Comparison of ENCODE assay signal across 23 cellular contexts in genomic region chr16:4610011-4611005, GRCh38. TPM values are rescaled to one million over a fixed set of nuclear protein-coding genes. Genes with fewer than 3 reads are reported as not detected.
"Had no signal": no experiment of that assay in that cellular context is flagged by ENCODE, and none has a peak within 500 bp of the region (broad histone marks: within the 10 kb centered on the region; RNA-seq: fewer than 3 reads in every experiment).

No MANE protein-coding gene starts in this region.

- H3K27me3 ChIP-seq: colonic mucosa, esophagus squamous epithelium, gastrocnemius medialis, neutrophil, pancreas, right lobe of liver, upper lobe of right lung had no signal

- H3K4me1 Mint-ChIP-seq: activated T-helper 17 cell treated with anti-CD3 and anti-CD28 coated beads, Interleukin-2, amount 50 U/mL, for 72 hours had no signal

- ATAC-seq: activated naive CD4-positive, alpha-beta T cell treated with anti-CD3 and anti-CD28 coated beads, Interleukin-2, amount 50 U/mL, for 72 hours; activated T-helper 17 cell treated with anti-CD3 and anti-CD28 coated beads, Interleukin-2, amount 50 U/mL, for 72 hours; gastrocnemius medialis; left ventricle myocardium superior; natural killer cell; pancreas; upper lobe of right lung; WTC11 had no signal

- FAIRE-seq: astrocyte, islet of Langerhans, pancreas, TTC549 had no signal

- H3K4me3 Mint-ChIP-seq: activated T-helper 17 cell treated with anti-CD3 and anti-CD28 coated beads, Interleukin-2, amount 50 U/mL, for 72 hours; natural killer cell had no signal

- H3K9me3 Mint-ChIP-seq: activated naive CD4-positive, alpha-beta T cell treated with anti-CD3 and anti-CD28 coated beads, Interleukin-2, amount 50 U/mL, for 72 hours; activated T-helper 17 cell treated with anti-CD3 and anti-CD28 coated beads, Interleukin-2, amount 50 U/mL, for 72 hours; natural killer cell; WTC11 had no signal

- H3K4me3 ChIP-seq: colonic mucosa, gastrocnemius medialis, pancreas, right lobe of liver, smooth muscle cell, upper lobe of right lung had no signal

- H3K27ac Mint-ChIP-seq: activated T-helper 17 cell treated with anti-CD3 and anti-CD28 coated beads, Interleukin-2, amount 50 U/mL, for 72 hours had no signal

- H3K9me3 ChIP-seq: colonic mucosa, esophagus squamous epithelium, gastrocnemius medialis, neutrophil, pancreas, right lobe of liver, upper lobe of right lung had no signal

- H3K4me2 ChIP-seq: smooth muscle cell had no signal

- H3K27ac ChIP-seq: colonic mucosa, gastrocnemius medialis, neutrophil, pancreas, right lobe of liver, upper lobe of right lung had no signal

- DNase-seq: activated T-cell treated with anti-CD3 and anti-CD28 coated beads, Interleukin-2, amount 50 U/mL, for 1 hour; colonic mucosa; esophagus squamous epithelium; gastrocnemius medialis; head of caudate nucleus; hypothalamus; left ventricle myocardium superior; mammary epithelial cell; midbrain; natural killer cell; right lobe of liver; stimulated activated CD4-positive, alpha-beta T cell treated with anti-CD3 and anti-CD28 coated beads, Interleukin-2, amount 100 ng/mL, for 48 hours; stimulated activated naive CD4-positive, alpha-beta T cell treated with Interleukin-2 at 50 U/mL for 16 hours; upper lobe of right lung had no signal

- H3K36me3 Mint-ChIP-seq: natural killer cell, WTC11 had no signal

- H3K27me3 Mint-ChIP-seq: activated T-helper 17 cell treated with anti-CD3 and anti-CD28 coated beads, Interleukin-2, amount 50 U/mL, for 72 hours had no signal

- H3K36me3 ChIP-seq: colonic mucosa had no signal

RNA-seq across cellular contexts. Expression of gene C16orf96, which starts 54.2 kb away (rescaled TPM):
- total RNA-seq: activated T-helper 17 cell treated with anti-CD3 and anti-CD28 coated beads, Interleukin-2, amount 50 U/mL, for 72 hours had no signal
- polyA plus RNA-seq: mammary epithelial cell, smooth muscle cell had no signal
